14 cellular contexts compared by ENCODE assay signal in the genomic region with DNA sequence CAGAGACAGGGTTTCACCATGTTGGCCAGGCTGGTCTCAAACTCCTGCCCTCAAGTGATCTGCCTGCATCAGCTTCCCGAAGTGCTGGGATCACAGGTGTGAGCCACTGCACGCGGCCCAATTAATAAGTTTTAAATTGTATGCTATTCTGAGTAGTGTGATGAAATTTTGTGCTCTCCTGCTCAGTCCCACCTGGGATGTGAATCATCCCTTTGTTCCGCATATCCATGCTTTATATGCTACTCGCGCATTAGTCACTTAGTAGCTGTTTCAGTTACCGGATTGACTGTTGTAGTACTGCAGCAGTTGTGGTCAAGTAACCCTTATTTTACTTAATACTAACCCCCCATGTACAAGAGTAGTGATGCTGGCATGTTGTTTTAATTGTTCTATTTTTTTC. TPM values are rescaled to one million over a fixed set of nuclear protein-coding genes. Genes with fewer than 3 reads are reported as not detected.
A peak's percentile ranks its signal among the peaks of the same experiment; 100 is the strongest.
DNase-seq lines count a peak whose midpoint lies in the region; ATAC-seq, FAIRE-seq and TF ChIP-seq lines count a peak whose summit lies in the region.
"Had no signal": no experiment of that assay in that cellular context is flagged by ENCODE, and none has a peak within 500 bp of the region (broad histone marks: within the 10 kb centered on the region; RNA-seq: fewer than 3 reads in every experiment).

No MANE protein-coding gene starts in this region.

- no peaks in the 10 kb centered on the region for H3K36me3 Mint-ChIP-seq in natural killer cell

- no peaks in the 10 kb centered on the region for H3K9me1 ChIP-seq in keratinocyte (ENCODE audit: control insufficient read depth, extremely low read depth, insufficient read depth, low read length)

- H3K9me3 Mint-ChIP-seq in natural killer cell, result no peaks in the 10 kb centered on the region

- H3K4me3 ChIP-seq in keratinocyte (ENCODE audit: control insufficient read depth in 2 of 3, extremely low read depth in 1 of 3, insufficient read depth in 2 of 3, low read depth in 1 of 3, low read length in 3 of 3), result no peak overlapping the region
- H3K4me3 ChIP-seq in lower lobe of right lung, result no peak overlapping the region
- H3K4me3 ChIP-seq: body of pancreas, gastrocnemius medialis had no signal

- no peaks in the 10 kb centered on the region for H3K4me1 Mint-ChIP-seq in natural killer cell

- no peaks in the 10 kb centered on the region for H3K9me3 ChIP-seq in keratinocyte (ENCODE audit: control insufficient read depth, low read depth, low read length)
- H3K9me3 ChIP-seq in lower lobe of right lung, result no peaks in the 10 kb centered on the region
- H3K9me3 ChIP-seq: body of pancreas, gastrocnemius medialis had no signal

- no peaks in the 10 kb centered on the region for H3K27me3 ChIP-seq in keratinocyte (ENCODE audit: control insufficient read depth, extremely low read depth, insufficient read depth, low read length)
- no peaks in the 10 kb centered on the region for H3K27me3 ChIP-seq in lower lobe of right lung (ENCODE audit: low read depth)
- H3K27me3 ChIP-seq: body of pancreas, gastrocnemius medialis had no signal

- peaks cover 4% of the 10 kb centered on the region for H3K79me2 ChIP-seq in keratinocyte (ENCODE audit: control insufficient read depth, insufficient read depth, low read length)

- no peak overlapping the region for H3K27ac Mint-ChIP-seq in natural killer cell

- no peak overlapping the region for H3K4me3 Mint-ChIP-seq in natural killer cell

- H3K27me3 Mint-ChIP-seq in natural killer cell (ENCODE audit: low read depth in 2 of 2), result no peaks in the 10 kb centered on the region

- H3K36me3 ChIP-seq in keratinocyte (ENCODE audit: control insufficient read depth in 2 of 2, extremely low read depth in 1 of 2, insufficient read depth in 2 of 2, low read length in 2 of 2) (no peaks in the 10 kb centered on the region), lower lobe of right lung (no peaks in the 10 kb centered on the region)
- H3K36me3 ChIP-seq: gastrocnemius medialis had no signal

- H2AFZ ChIP-seq in keratinocyte (ENCODE audit: control insufficient read depth, low read length), result no peak overlapping the region

- H3K9ac ChIP-seq in keratinocyte (ENCODE audit: control insufficient read depth, extremely low read depth, insufficient read depth, low read length), result no peak overlapping the region

- ATAC-seq in lower lobe of right lung (no peak), natural killer cell (no peak)
- ATAC-seq: body of pancreas, gastrocnemius medialis had no signal

- FAIRE-seq in keratinocyte (lab: Jason Lieb, UNC), result peak; percentile 97

- H3K27ac ChIP-seq in keratinocyte (ENCODE audit: control insufficient read depth, insufficient read depth, low read length), result peak overlapping the region; percentile 48
- no peak overlapping the region for H3K27ac ChIP-seq in lower lobe of right lung
- H3K27ac ChIP-seq: body of pancreas, gastrocnemius medialis had no signal

- DNase-seq in AG20443 (ENCODE audit: low spot score) (peak; percentile 43), HT-29 (ENCODE audit: low spot score) (peak; percentile 30), amniotic epithelial cell (ENCODE audit: low read depth) (peak; percentile 85), keratinocyte (ENCODE audit: low read depth, low spot score) (peak; percentile 65), lower lobe of right lung (no peak), natural killer cell (no peak), NCI-H524 treated with DMSO at 0.1 percent for 48 hours (lab: John Stamatoyannopoulos, UW) (no peak)
- no peak for DNase-seq in stimulated activated CD4-positive, alpha-beta T cell treated with anti-CD3 and anti-CD28 coated beads, Interleukin-4, amount 100 ng/mL, for 24 hours
- DNase-seq: body of pancreas, DMS 273 treated with DMSO at 0.1 percent for 48 hours, gastrocnemius medialis, Kasumi-1, NCI-H510A treated with DMSO at 0.1 percent for 48 hours had no signal

- peak overlapping the region; percentile 7 for H3K4me2 ChIP-seq in keratinocyte (ENCODE audit: control insufficient read depth, extremely low read depth, insufficient read depth, low read depth, low read length)

- H4K20me1 ChIP-seq in keratinocyte (ENCODE audit: control insufficient read depth, extremely low read depth, insufficient read depth, low read length), result no peaks in the 10 kb centered on the region

- intact Hi-C loops in lower lobe of right lung (cut with DNase I), result no loop called here
- intact Hi-C loops in natural killer cell (cut with micrococcal nuclease), result no loop called here

- TF ChIP-seq CTCF in keratinocyte (optimal IDR thresholded peaks at IDR 0.05 in 1 of 3, IDR thresholded peaks at IDR 0.05 in 1 of 3, conservative IDR thresholded peaks at IDR 0.05 in 1 of 3; ENCODE audit: extremely low read depth in 1 of 3, insufficient read depth in 2 of 3, low read length in 3 of 3), result no peak
- TF ChIP-seq CTCF in lower lobe of right lung (IDR thresholded peaks at IDR 0.05), result no peak
- no peak for TF ChIP-seq CTCF in natural killer cell (IDR thresholded peaks at IDR 0.05)

- dilution Hi-C loops in keratinocyte (cut with MboI; ENCODE audit: extremely low pct_ligation_motif_present, low sequenced_read_pairs), result no loop called here

- H3K4me1 ChIP-seq in keratinocyte (ENCODE audit: control insufficient read depth, extremely low read depth, insufficient read depth, low read length) (peaks cover 33% of the 10 kb centered on the region), lower lobe of right lung (no peaks in the 10 kb centered on the region)
- H3K4me1 ChIP-seq: body of pancreas, gastrocnemius medialis had no signal

RNA-seq across cellular contexts. Expression of a gene that starts 47.3 kb away (rescaled TPM):
- total RNA-seq in HT-29 (2014; rRNA removed; shearing (Covaris generic)), result not detected in 2 replicates
- 0.05 TPM in 2 of 3 replicates, not detected in the other for polyA plus RNA-seq in keratinocyte
- not detected for polyA plus RNA-seq in keratinocyte (2011; ENCODE audit: low read depth)
- polyA plus RNA-seq in keratinocyte (2011; cell fraction: cytosol; rRNA removed), result not detected in 2 replicates
- polyA plus RNA-seq in keratinocyte (2011; cell fraction: nucleus; rRNA removed), result 0.13 and 0.32 TPM in 2 replicates
- polyA plus RNA-seq in keratinocyte (2012; ENCODE audit: low replicate concordance), result 0.06 TPM in 1 of 2 replicates, not detected in the other
- polyA minus RNA-seq in keratinocyte, result 0.73 to 0.80 TPM in 2 of 3 replicates, not detected in the other
- polyA minus RNA-seq in keratinocyte (2011; cell fraction: cytosol; rRNA and poly(A)+ RNA removed), result not detected
- 0.53 and 0.93 TPM in 2 replicates for polyA minus RNA-seq in keratinocyte (2011; cell fraction: nucleus; rRNA and poly(A)+ RNA removed)
- total RNA-seq in lower lobe of right lung, result 0.18 TPM
- total RNA-seq in natural killer cell, result not detected
- total RNA-seq: body of pancreas, lower leg skin had no signal

Comparison
In these comparisons a context has a peak if more than half of its experiments do, and no peak if none do; other contexts are left out.
1. DNase-seq: peak in AG20443 (single experiment), HT-29 (single experiment), amniotic epithelial cell (single experiment) and keratinocyte (single experiment); none in lower lobe of right lung (single experiment), natural killer cell (single experiment), stimulated activated CD4-positive, alpha-beta T cell treated with anti-CD3 and anti-CD28 coated beads, Interleukin-4, amount 100 ng/mL, for 24 hours (single experiment) and NCI-H524 treated with DMSO at 0.1 percent for 48 hours (single experiment).